11 cellular contexts compared by ENCODE assay signal in genomic region chr1:164922585-164922984, GRCh38.
"Had no signal": no experiment of that assay in that cellular context is flagged by ENCODE, and none has a peak within 500 bp of the region (broad histone marks: within the 10 kb centered on the region; RNA-seq: fewer than 3 reads in every experiment).

No MANE protein-coding gene starts in this region.

- H3K4me3 ChIP-seq: neural progenitor cell, psoas muscle, right lobe of liver, smooth muscle cell, suprapubic skin had no signal

- H3K27me3 ChIP-seq: neural progenitor cell, right lobe of liver, suprapubic skin had no signal

- H3K9me3 ChIP-seq: psoas muscle, right lobe of liver, suprapubic skin had no signal

- H3K27ac ChIP-seq: neural progenitor cell, psoas muscle, right lobe of liver, suprapubic skin had no signal

- H3K36me3 ChIP-seq: neural progenitor cell, right lobe of liver, suprapubic skin had no signal

- DNase-seq: activated CD4-positive, alpha-beta T cell treated with anti-CD3 and anti-CD28 coated beads for 48 hours; activated naive CD4-positive, alpha-beta T cell; activated naive CD8-positive, alpha-beta T cell treated with anti-CD3 and anti-CD28 coated beads, Interleukin-2, amount 50 U/mL, for 24 hours; endodermal cell; mammary epithelial cell; psoas muscle; right lobe of liver had no signal

- ATAC-seq: activated naive CD8-positive, alpha-beta T cell treated with anti-CD3 and anti-CD28 coated beads, Interleukin-2, amount 50 U/mL, for 24 hours; psoas muscle; right lobe of liver; WTC11 had no signal
